In genomic region chr11:73393479-73394415, GRCh38 we compare ENCODE assay signal across 8 cellular contexts. TPM values are rescaled to one million over a fixed set of nuclear protein-coding genes. Genes with fewer than 3 reads are reported as not detected.
DNase-seq lines count a peak whose midpoint lies in the region; ATAC-seq and TF ChIP-seq lines count a peak whose summit lies in the region.

No MANE protein-coding gene starts in this region.

- H3K4me3 ChIP-seq in foreskin fibroblast (ENCODE audit: low read depth in 1 of 2, low read length in 2 of 2) (no peak overlapping the region), tibial artery (no peak overlapping the region)

- H3K9me3 Mint-ChIP-seq in activated T-helper 2 cell treated with anti-CD3 and anti-CD28 coated beads, Interferon-gamma antibody, Interleukin-2, Interleukin-4, amounts not matched to agents 10 μg/mL and 5 μg/mL and 100 μg/mL, durations not matched to agents 14 hours and 24 hours and 36 hours = no peaks in the 10 kb centered on the region

- no peaks in the 10 kb centered on the region for H3K27me3 ChIP-seq in tibial artery

- DNase-seq in DMS53 treated with DMSO at 0.1 percent for 48 hours (lab: John Stamatoyannopoulos, UW; ENCODE audit: unreplicated experiment) = peak; percentile 78
- peak; percentile 76 for DNase-seq in RPMI8226
- DNase-seq in activated T-helper 2 cell treated with anti-CD3 and anti-CD28 coated beads, Interferon-gamma antibody, Interleukin-2, Interleukin-4, amounts not matched to agents 10 μg/mL and 5 μg/mL and 100 μg/mL, durations not matched to agents 14 hours and 24 hours and 36 hours (ENCODE audit: low spot score) = peak; percentile 52
- DNase-seq in foreskin fibroblast = peak; percentile 69 to 90
- peak; percentile 55 for DNase-seq in omental fat pad (ENCODE audit: low spot score)
- peak; percentile 74 to 83 for DNase-seq in tibial artery

- H3K9me3 ChIP-seq in tibial artery = no peaks in the 10 kb centered on the region

- no peaks in the 10 kb centered on the region for H3K36me3 ChIP-seq in tibial artery

- H3K27ac ChIP-seq in tibial artery = no peak overlapping the region

- intact Hi-C loops in activated T-helper 2 cell treated with anti-CD3 and anti-CD28 coated beads, Interferon-gamma antibody, Interleukin-2, Interleukin-4, amounts not matched to agents 10 μg/mL and 5 μg/mL and 100 μg/mL, durations not matched to agents 14 hours and 24 hours and 36 hours (cut with micrococcal nuclease) = loop anchor here (1.0 to 5.0 kb wide), 2 partner anchors 42 to 86 kb away; partner anchors contain the start of gene ARHGEF17
- intact Hi-C loops in tibial artery (cut with DNase I; ENCODE audit: low total_unique reads) = loop anchor here (1.0 to 10.0 kb wide), 3 partner anchors 42 to 209 kb away; no protein-coding TSS in a partner anchor

- H3K27me3 Mint-ChIP-seq in activated T-helper 2 cell treated with anti-CD3 and anti-CD28 coated beads, Interferon-gamma antibody, Interleukin-2, Interleukin-4, amounts not matched to agents 10 μg/mL and 5 μg/mL and 100 μg/mL, durations not matched to agents 14 hours and 24 hours and 36 hours (ENCODE audit: low read depth) = no peaks in the 10 kb centered on the region

- TF ChIP-seq CTCF in foreskin fibroblast (IDR thresholded peaks at IDR 0.05; ENCODE audit: low read depth, low read length) (peak; percentile 87), omental fat pad (IDR thresholded peaks at IDR 0.05) (no peak), tibial artery (IDR thresholded peaks at IDR 0.05) (peak; percentile 77 to 92)

- no peak overlapping the region for H3K27ac Mint-ChIP-seq in activated T-helper 2 cell treated with anti-CD3 and anti-CD28 coated beads, Interferon-gamma antibody, Interleukin-2, Interleukin-4, amounts not matched to agents 10 μg/mL and 5 μg/mL and 100 μg/mL, durations not matched to agents 14 hours and 24 hours and 36 hours

- TF ChIP-seq RAD21 in Ishikawa (IDR thresholded peaks at IDR 0.05; ENCODE audit: low read depth) = peak; percentile 92

- no peak overlapping the region for H3K4me3 Mint-ChIP-seq in activated T-helper 2 cell treated with anti-CD3 and anti-CD28 coated beads, Interferon-gamma antibody, Interleukin-2, Interleukin-4, amounts not matched to agents 10 μg/mL and 5 μg/mL and 100 μg/mL, durations not matched to agents 14 hours and 24 hours and 36 hours (ENCODE audit: low read depth)

- TF ChIP-seq EP300 in Ishikawa (IDR thresholded peaks at IDR 0.05; ENCODE audit: borderline replicate concordance) = no peak

- peaks cover 34% of the 10 kb centered on the region for H3K36me3 Mint-ChIP-seq in activated T-helper 2 cell treated with anti-CD3 and anti-CD28 coated beads, Interferon-gamma antibody, Interleukin-2, Interleukin-4, amounts not matched to agents 10 μg/mL and 5 μg/mL and 100 μg/mL, durations not matched to agents 14 hours and 24 hours and 36 hours (ENCODE audit: low read depth)

- H3K4me1 ChIP-seq in tibial artery = peaks cover 0 to 10% (median 7%) of the 10 kb centered on the region in 4 donors

- peaks cover 2% of the 10 kb centered on the region for H3K4me1 Mint-ChIP-seq in activated T-helper 2 cell treated with anti-CD3 and anti-CD28 coated beads, Interferon-gamma antibody, Interleukin-2, Interleukin-4, amounts not matched to agents 10 μg/mL and 5 μg/mL and 100 μg/mL, durations not matched to agents 14 hours and 24 hours and 36 hours (ENCODE audit: low read depth)

- peak; percentile 33 for ATAC-seq in omental fat pad (ENCODE audit: low FRiP score)
- ATAC-seq in GM21423 (IDR thresholded peaks at IDR 0.05; ENCODE audit: unreplicated experiment) = no peak

TF ChIP-seq in Ishikawa, 13 proteins besides CTCF, POLR2A, EP300 and RAD21:
- peak; percentile 67 for TF ChIP-seq MAX (IDR thresholded peaks at IDR 0.05)
- TF ChIP-seq TAF1 (IDR thresholded peaks at IDR 0.05; ENCODE audit: low read depth) = no peak
- no peak for TF ChIP-seq TEAD4 (IDR thresholded peaks at IDR 0.05)

RNA-seq across cellular contexts. Expression of gene RELT, which starts 17.5 kb away (rescaled TPM):
- 33.5 and 34.5 TPM in 2 replicates for total RNA-seq in activated T-helper 2 cell treated with anti-CD3 and anti-CD28 coated beads, Interferon-gamma antibody, Interleukin-2, Interleukin-4, amounts not matched to agents 10 μg/mL and 5 μg/mL and 100 μg/mL, durations not matched to agents 14 hours and 24 hours and 36 hours
- total RNA-seq in omental fat pad = 10 to 100 TPM in 1 of 4 donors, 1 to 10 TPM in 3; 5.0 to 21.6 (median 9.0) TPM

Comparison
In these comparisons a context has a peak if more than half of its experiments do, and no peak if none do; other contexts are left out.
1. CTCF ChIP-seq: peak in foreskin fibroblast (single experiment) and tibial artery (2 of 2); none in omental fat pad (0 of 3).
2. Peak in every context shown above with its lines, with median percentiles within 50 percentile points of each other: DNase-seq.